ENCODE assay signal across 14 cellular contexts in the genomic region with DNA sequence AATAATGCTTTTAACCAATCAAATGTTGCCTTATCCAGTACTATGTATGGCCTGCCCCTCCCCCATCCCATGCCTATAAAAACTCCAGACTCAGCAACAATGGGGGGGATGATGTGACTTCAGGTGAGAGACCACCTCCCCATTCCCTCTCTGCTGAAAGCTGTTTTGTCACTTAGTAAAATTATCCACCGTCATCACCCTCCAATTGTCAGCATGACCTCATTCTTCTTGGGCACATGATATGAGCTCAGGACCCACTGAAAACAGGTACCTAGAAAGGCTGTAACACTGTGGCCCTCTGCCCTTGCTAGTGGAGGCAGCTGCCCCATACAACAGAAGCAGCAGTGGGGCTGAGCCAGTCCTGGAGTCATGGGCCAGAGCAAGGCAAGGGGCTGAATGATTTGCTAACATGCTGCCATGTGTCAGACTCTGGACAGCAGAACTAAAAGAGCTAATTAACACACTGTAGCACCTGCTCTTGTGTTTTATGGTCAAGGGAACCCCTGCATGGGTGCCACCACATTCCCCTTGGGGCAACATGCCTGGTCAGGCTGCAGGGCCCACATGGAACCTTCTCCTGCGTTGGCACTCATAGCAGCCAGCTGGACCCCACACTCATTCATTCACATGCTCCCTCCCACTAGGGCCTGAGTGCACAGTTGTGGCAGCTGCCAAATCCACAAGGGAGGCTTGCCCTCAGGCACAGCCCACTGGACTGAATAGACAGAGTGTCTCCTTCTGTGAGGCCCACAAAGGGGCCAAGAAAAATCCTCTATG.
DNase-seq lines count a peak whose midpoint lies in the region; TF ChIP-seq lines count a peak whose summit lies in the region.
"Had no signal": no experiment of that assay in that cellular context is flagged by ENCODE, and none has a peak within 500 bp of the region (broad histone marks: within the 10 kb centered on the region; RNA-seq: fewer than 3 reads in every experiment).

No MANE protein-coding gene starts in this region.

- CTCF ChIA-PET in activated naive CD4-positive, alpha-beta T cell treated with anti-CD3 and anti-CD28 coated beads, Interleukin-2, amount 10 ng/mL, durations not matched to agents 7 days and 5 days (lab: Charles Lee) = no interaction called here

- no peak overlapping the region for H3K27ac Mint-ChIP-seq in endodermal cell
- H3K27ac Mint-ChIP-seq in activated naive CD4-positive, alpha-beta T cell treated with anti-CD3 and anti-CD28 coated beads, Interleukin-2, amount 10 ng/mL, durations not matched to agents 7 days and 5 days = no peak overlapping the region
- H3K27ac Mint-ChIP-seq: B cell; CD8-positive, alpha-beta T cell; GM23338 had no signal

- intact Hi-C loops in tibial artery (cut with DNase I; ENCODE audit: low total_unique reads) = no loop called here

- H4K91ac ChIP-seq in neuronal stem cell (ENCODE audit: low read depth, low read length, poor library complexity) = no peak overlapping the region

- no peaks in the 10 kb centered on the region for H3K27me3 Mint-ChIP-seq in endodermal cell (ENCODE audit: insufficient read depth)
- no peaks in the 10 kb centered on the region for H3K27me3 Mint-ChIP-seq in activated naive CD4-positive, alpha-beta T cell treated with anti-CD3 and anti-CD28 coated beads, Interleukin-2, amount 10 ng/mL, durations not matched to agents 7 days and 5 days
- H3K27me3 Mint-ChIP-seq: B cell had no signal

- peak; percentile 69 for DNase-seq in NCI-H69 (lab: John Stamatoyannopoulos, UW)
- DNase-seq in endodermal cell = no peak
- DNase-seq in neuronal stem cell (ENCODE audit: low spot score) = no peak
- DNase-seq in activated naive CD4-positive, alpha-beta T cell treated with anti-CD3 and anti-CD28 coated beads, Interleukin-2, amount 10 ng/mL, durations not matched to agents 7 days and 5 days = no peak
- DNase-seq in tibial artery = no peak
- DNase-seq in coronary artery (ENCODE audit: low spot score) = no peak
- DNase-seq: Calu3; CD8-positive, alpha-beta T cell; DMS79 treated with DMSO at 0.1 percent for 48 hours; GF-D8; H7 had no signal

- H2BK120ac ChIP-seq in neuronal stem cell (ENCODE audit: low read depth, low read length) = no peak overlapping the region

- H3K9me3 ChIP-seq in endodermal cell (ENCODE audit: control insufficient read depth, low read length) = peaks cover 71% of the 10 kb centered on the region
- peaks cover 6% of the 10 kb centered on the region in 2 donors for H3K9me3 ChIP-seq in neuronal stem cell (replicated peaks in 1 of 2; ENCODE audit: control insufficient read depth in 2 of 2, insufficient read depth in 1 of 2, low read depth in 1 of 2, low read length in 2 of 2)
- H3K9me3 ChIP-seq in tibial artery = peaks cover 0 to 4% (median 3%) of the 10 kb centered on the region in 3 donors

- TF ChIP-seq CTCF in endodermal cell (conservative IDR thresholded peaks at IDR 0.05) (no peak), tibial artery (IDR thresholded peaks at IDR 0.05) (no peak), coronary artery (IDR thresholded peaks at IDR 0.05) (no peak)

- no peak overlapping the region for H3K23ac ChIP-seq in neuronal stem cell (ENCODE audit: low read depth, low read length, poor library complexity)

- H3K4me3 Mint-ChIP-seq in endodermal cell = no peak overlapping the region
- no peak overlapping the region for H3K4me3 Mint-ChIP-seq in activated naive CD4-positive, alpha-beta T cell treated with anti-CD3 and anti-CD28 coated beads, Interleukin-2, amount 10 ng/mL, durations not matched to agents 7 days and 5 days
- H3K4me3 Mint-ChIP-seq: B cell; CD8-positive, alpha-beta T cell; GM23338 had no signal

- H3K36me3 Mint-ChIP-seq in endodermal cell (ENCODE audit: low read depth) = peaks cover 31% of the 10 kb centered on the region
- H3K36me3 Mint-ChIP-seq in activated naive CD4-positive, alpha-beta T cell treated with anti-CD3 and anti-CD28 coated beads, Interleukin-2, amount 10 ng/mL, durations not matched to agents 7 days and 5 days = no peaks in the 10 kb centered on the region
- H3K36me3 Mint-ChIP-seq: CD8-positive, alpha-beta T cell had no signal

- H4K8ac ChIP-seq in neuronal stem cell (ENCODE audit: low read depth, low read length) = no peak overlapping the region

- H3K4me1 ChIP-seq in endodermal cell (ENCODE audit: control insufficient read depth, insufficient read depth, low read length) = no peaks in the 10 kb centered on the region
- H3K4me1 ChIP-seq in neuronal stem cell (ENCODE audit: control insufficient read depth in 2 of 2, insufficient read depth in 1 of 2, low read depth in 1 of 2, low read length in 2 of 2) = no peaks in the 10 kb centered on the region
- no peaks in the 10 kb centered on the region for H3K4me1 ChIP-seq in tibial artery

- H3K79me1 ChIP-seq in neuronal stem cell (ENCODE audit: low read depth, low read length) = no peaks in the 10 kb centered on the region

- no peak overlapping the region for H3K27ac ChIP-seq in endodermal cell (ENCODE audit: low read depth, low read length)
- H3K27ac ChIP-seq in neuronal stem cell (replicated peaks; ENCODE audit: low read length) = no peak overlapping the region
- no peak overlapping the region for H3K27ac ChIP-seq in tibial artery
- H3K27ac ChIP-seq in coronary artery = no peak overlapping the region
- H3K27ac ChIP-seq: BLaER1 treated with 17β-estradiol and CSF1 and Interleukin-3, amounts not matched to agents 10 nM and 100 nM had no signal

- no peaks in the 10 kb centered on the region for H3K4me1 Mint-ChIP-seq in endodermal cell
- no peaks in the 10 kb centered on the region for H3K4me1 Mint-ChIP-seq in activated naive CD4-positive, alpha-beta T cell treated with anti-CD3 and anti-CD28 coated beads, Interleukin-2, amount 10 ng/mL, durations not matched to agents 7 days and 5 days
- H3K4me1 Mint-ChIP-seq: B cell, GM23338 had no signal

- H3K9ac ChIP-seq in endodermal cell (ENCODE audit: extremely low read depth, low read length, poor library complexity, severe bottlenecking) = no peak overlapping the region
- no peak overlapping the region for H3K9ac ChIP-seq in neuronal stem cell (ENCODE audit: low read depth, low read length, poor library complexity)
- H3K9ac ChIP-seq: BLaER1 treated with 17β-estradiol and CSF1 and Interleukin-3, amounts not matched to agents 10 nM and 100 nM had no signal

- H3K36me3 ChIP-seq in endodermal cell (ENCODE audit: control insufficient read depth, insufficient read depth, low read length) = no peaks in the 10 kb centered on the region
- peaks cover 0 to 2% of the 10 kb centered on the region in 2 donors for H3K36me3 ChIP-seq in neuronal stem cell (replicated peaks in 1 of 2; ENCODE audit: control insufficient read depth in 2 of 2, insufficient read depth in 2 of 2, low read length in 2 of 2)
- no peaks in the 10 kb centered on the region for H3K36me3 ChIP-seq in tibial artery

- peak overlapping the region; percentile 60 for H3K4me3 ChIP-seq in endodermal cell (ENCODE audit: low read length)
- H3K4me3 ChIP-seq in neuronal stem cell (ENCODE audit: low read length in 2 of 2) = no peak overlapping the region
- no peak overlapping the region for H3K4me3 ChIP-seq in tibial artery
- H3K4me3 ChIP-seq in coronary artery = no peak overlapping the region
- H3K4me3 ChIP-seq: BLaER1 treated with 17β-estradiol and CSF1 and Interleukin-3, amounts not matched to agents 10 nM and 100 nM; GM23338 had no signal

- no peak overlapping the region for H2AK5ac ChIP-seq in neuronal stem cell (ENCODE audit: low read depth, low read length)

- H3K9me3 Mint-ChIP-seq in endodermal cell = peaks cover 48% of the 10 kb centered on the region
- H3K9me3 Mint-ChIP-seq in activated naive CD4-positive, alpha-beta T cell treated with anti-CD3 and anti-CD28 coated beads, Interleukin-2, amount 10 ng/mL, durations not matched to agents 7 days and 5 days = peaks cover 4% of the 10 kb centered on the region

- H2BK12ac ChIP-seq in neuronal stem cell (ENCODE audit: low read length) = no peak overlapping the region

- no peak overlapping the region for H3K4ac ChIP-seq in neuronal stem cell (ENCODE audit: low read length)

- WGBS in endodermal cell (ENCODE audit: insufficient coverage in 1 of 2, insufficient read length in 1 of 2), 2 experiments = 88 to 100% methylated on average over 1 to 2 of the region's 2 CpGs
- no CpG with 5 or more reads among the region's 2 CpGs for WGBS in neuronal stem cell (ENCODE audit: extremely low coverage in 2 of 2, insufficient read length in 2 of 2, insufficient replicate concordance in 1 of 2), 2 donors

- H2AFZ ChIP-seq in neuronal stem cell (ENCODE audit: low read length) = no peak overlapping the region
- H2AFZ ChIP-seq: GM23338 had no signal

- H3K27me3 ChIP-seq in endodermal cell (ENCODE audit: control insufficient read depth, insufficient read depth, low read length, poor library complexity, severe bottlenecking) = no peaks in the 10 kb centered on the region
- H3K27me3 ChIP-seq in neuronal stem cell (ENCODE audit: control insufficient read depth in 3 of 3, insufficient read depth in 3 of 3, low read depth in 1 of 3, low read length in 3 of 3) = no peaks in the 10 kb centered on the region
- H3K27me3 ChIP-seq in tibial artery = no peaks in the 10 kb centered on the region
- H3K27me3 ChIP-seq: BLaER1 treated with 17β-estradiol and CSF1 and Interleukin-3, amounts not matched to agents 10 nM and 100 nM had no signal

- H2BK15ac ChIP-seq in neuronal stem cell (ENCODE audit: low read length) = peak overlapping the region; percentile 25

- peak overlapping the region; percentile 58 for H3K18ac ChIP-seq in neuronal stem cell (ENCODE audit: low read length)

- no peak overlapping the region for H3K4me2 ChIP-seq in neuronal stem cell (ENCODE audit: insufficient read depth, low read length, poor library complexity, severe bottlenecking)
- H3K4me2 ChIP-seq: GM23338 had no signal

- no peak overlapping the region for H2BK5ac ChIP-seq in neuronal stem cell (ENCODE audit: low read length)

- peak overlapping the region; percentile 71 for H3K14ac ChIP-seq in neuronal stem cell (ENCODE audit: low read length)
